1 cellular context compared by ENCODE assay signal in the genomic region with DNA sequence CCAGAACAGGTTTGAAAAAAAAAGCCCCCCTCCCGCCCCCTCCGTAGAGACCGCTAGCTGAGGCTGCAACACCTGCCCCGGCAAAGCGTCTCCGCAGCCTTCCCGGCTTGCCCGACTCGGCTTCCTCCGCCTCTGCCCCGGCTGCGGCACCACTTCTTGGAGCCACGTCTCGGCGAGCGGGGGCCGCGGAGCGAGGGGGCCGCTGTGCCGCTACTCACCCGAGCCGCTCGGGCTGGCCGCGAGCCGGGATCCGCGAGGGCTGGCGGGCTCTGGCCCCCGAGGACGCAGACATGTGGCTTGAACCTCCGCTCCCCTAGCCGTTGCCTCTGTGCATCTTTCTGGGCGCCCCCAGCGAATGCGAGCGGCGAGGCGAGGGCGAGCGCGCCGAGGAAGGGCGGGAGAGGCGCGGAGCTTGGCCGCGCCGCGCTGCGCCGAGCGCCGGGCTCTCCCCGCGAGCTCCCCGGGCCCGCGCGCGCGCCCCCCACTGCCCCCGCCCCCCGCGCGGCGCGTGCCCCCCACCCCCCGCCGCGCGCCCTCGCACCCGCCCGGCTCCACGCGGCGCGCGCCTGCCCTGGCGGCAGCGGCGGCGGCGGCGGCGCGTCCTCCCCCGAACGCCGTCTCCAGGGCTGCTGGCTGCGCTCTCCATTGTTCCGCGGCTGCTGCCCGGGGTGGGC.
TF ChIP-seq lines count a peak whose summit lies in the region.

No MANE protein-coding gene starts in this region.

TF ChIP-seq in HEK293, 187 proteins besides CTCF, POLR2A, EP300 and RAD21 (continued from another document):
- TF ChIP-seq, protein P1, sequence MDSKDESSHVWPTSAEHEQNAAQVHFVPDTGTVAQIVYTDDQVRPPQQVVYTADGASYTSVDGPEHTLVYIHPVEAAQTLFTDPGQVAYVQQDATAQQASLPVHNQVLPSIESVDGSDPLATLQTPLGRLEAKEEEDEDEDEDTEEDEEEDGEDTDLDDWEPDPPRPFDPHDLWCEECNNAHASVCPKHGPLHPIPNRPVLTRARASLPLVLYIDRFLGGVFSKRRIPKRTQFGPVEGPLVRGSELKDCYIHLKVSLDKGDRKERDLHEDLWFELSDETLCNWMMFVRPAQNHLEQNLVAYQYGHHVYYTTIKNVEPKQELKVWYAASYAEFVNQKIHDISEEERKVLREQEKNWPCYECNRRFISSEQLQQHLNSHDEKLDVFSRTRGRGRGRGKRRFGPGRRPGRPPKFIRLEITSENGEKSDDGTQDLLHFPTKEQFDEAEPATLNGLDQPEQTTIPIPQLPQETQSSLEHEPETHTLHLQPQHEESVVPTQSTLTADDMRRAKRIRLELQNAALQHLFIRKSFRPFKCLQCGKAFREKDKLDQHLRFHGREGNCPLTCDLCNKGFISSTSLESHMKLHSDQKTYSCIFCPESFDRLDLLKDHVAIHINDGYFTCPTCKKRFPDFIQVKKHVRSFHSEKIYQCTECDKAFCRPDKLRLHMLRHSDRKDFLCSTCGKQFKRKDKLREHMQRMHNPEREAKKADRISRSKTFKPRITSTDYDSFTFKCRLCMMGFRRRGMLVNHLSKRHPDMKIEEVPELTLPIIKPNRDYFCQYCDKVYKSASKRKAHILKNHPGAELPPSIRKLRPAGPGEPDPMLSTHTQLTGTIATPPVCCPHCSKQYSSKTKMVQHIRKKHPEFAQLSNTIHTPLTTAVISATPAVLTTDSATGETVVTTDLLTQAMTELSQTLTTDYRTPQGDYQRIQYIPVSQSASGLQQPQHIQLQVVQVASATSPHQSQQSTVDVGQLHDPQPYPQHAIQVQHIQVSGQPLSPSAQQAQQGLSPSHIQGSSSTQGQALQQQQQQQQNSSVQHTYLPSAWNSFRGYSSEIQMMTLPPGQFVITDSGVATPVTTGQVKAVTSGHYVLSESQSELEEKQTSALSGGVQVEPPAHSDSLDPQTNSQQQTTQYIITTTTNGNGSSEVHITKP (tag by site-specific recombination; IDR thresholded peaks at IDR 0.05): peak; percentile 94
- TF ChIP-seq, protein P2, sequence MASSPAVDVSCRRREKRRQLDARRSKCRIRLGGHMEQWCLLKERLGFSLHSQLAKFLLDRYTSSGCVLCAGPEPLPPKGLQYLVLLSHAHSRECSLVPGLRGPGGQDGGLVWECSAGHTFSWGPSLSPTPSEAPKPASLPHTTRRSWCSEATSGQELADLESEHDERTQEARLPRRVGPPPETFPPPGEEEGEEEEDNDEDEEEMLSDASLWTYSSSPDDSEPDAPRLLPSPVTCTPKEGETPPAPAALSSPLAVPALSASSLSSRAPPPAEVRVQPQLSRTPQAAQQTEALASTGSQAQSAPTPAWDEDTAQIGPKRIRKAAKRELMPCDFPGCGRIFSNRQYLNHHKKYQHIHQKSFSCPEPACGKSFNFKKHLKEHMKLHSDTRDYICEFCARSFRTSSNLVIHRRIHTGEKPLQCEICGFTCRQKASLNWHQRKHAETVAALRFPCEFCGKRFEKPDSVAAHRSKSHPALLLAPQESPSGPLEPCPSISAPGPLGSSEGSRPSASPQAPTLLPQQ (tag by site-specific recombination; IDR thresholded peaks at IDR 0.05): no peak
- TF ChIP-seq EGR2 (tag by site-specific recombination; IDR thresholded peaks at IDR 0.05; ENCODE audit: low read depth): 0 out of 2 replicates have a peak, but pooled peaks have one; percentile 31
- TF ChIP-seq, protein P3, sequence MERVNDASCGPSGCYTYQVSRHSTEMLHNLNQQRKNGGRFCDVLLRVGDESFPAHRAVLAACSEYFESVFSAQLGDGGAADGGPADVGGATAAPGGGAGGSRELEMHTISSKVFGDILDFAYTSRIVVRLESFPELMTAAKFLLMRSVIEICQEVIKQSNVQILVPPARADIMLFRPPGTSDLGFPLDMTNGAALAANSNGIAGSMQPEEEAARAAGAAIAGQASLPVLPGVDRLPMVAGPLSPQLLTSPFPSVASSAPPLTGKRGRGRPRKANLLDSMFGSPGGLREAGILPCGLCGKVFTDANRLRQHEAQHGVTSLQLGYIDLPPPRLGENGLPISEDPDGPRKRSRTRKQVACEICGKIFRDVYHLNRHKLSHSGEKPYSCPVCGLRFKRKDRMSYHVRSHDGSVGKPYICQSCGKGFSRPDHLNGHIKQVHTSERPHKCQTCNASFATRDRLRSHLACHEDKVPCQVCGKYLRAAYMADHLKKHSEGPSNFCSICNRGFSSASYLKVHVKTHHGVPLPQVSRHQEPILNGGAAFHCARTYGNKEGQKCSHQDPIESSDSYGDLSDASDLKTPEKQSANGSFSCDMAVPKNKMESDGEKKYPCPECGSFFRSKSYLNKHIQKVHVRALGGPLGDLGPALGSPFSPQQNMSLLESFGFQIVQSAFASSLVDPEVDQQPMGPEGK (tag by site-specific recombination; IDR thresholded peaks at IDR 0.05): peak; percentile 59
- TF ChIP-seq ZNF121 (tag by site-specific recombination; IDR thresholded peaks at IDR 0.05): peak; percentile 46; the same call in 1 of the 2 replicates
- no peak for TF ChIP-seq YY1 (tag by site-specific recombination; IDR thresholded peaks at IDR 0.05)
- no peak for TF ChIP-seq ZIC2 (tag by site-specific recombination; IDR thresholded peaks at IDR 0.05)
- TF ChIP-seq, protein P4, sequence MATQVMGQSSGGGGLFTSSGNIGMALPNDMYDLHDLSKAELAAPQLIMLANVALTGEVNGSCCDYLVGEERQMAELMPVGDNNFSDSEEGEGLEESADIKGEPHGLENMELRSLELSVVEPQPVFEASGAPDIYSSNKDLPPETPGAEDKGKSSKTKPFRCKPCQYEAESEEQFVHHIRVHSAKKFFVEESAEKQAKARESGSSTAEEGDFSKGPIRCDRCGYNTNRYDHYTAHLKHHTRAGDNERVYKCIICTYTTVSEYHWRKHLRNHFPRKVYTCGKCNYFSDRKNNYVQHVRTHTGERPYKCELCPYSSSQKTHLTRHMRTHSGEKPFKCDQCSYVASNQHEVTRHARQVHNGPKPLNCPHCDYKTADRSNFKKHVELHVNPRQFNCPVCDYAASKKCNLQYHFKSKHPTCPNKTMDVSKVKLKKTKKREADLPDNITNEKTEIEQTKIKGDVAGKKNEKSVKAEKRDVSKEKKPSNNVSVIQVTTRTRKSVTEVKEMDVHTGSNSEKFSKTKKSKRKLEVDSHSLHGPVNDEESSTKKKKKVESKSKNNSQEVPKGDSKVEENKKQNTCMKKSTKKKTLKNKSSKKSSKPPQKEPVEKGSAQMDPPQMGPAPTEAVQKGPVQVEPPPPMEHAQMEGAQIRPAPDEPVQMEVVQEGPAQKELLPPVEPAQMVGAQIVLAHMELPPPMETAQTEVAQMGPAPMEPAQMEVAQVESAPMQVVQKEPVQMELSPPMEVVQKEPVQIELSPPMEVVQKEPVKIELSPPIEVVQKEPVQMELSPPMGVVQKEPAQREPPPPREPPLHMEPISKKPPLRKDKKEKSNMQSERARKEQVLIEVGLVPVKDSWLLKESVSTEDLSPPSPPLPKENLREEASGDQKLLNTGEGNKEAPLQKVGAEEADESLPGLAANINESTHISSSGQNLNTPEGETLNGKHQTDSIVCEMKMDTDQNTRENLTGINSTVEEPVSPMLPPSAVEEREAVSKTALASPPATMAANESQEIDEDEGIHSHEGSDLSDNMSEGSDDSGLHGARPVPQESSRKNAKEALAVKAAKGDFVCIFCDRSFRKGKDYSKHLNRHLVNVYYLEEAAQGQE (tag by site-specific recombination; IDR thresholded peaks at IDR 0.05): 0 out of 2 replicates have a peak, but pooled peaks have one; percentile 15
- TF ChIP-seq, protein P5, sequence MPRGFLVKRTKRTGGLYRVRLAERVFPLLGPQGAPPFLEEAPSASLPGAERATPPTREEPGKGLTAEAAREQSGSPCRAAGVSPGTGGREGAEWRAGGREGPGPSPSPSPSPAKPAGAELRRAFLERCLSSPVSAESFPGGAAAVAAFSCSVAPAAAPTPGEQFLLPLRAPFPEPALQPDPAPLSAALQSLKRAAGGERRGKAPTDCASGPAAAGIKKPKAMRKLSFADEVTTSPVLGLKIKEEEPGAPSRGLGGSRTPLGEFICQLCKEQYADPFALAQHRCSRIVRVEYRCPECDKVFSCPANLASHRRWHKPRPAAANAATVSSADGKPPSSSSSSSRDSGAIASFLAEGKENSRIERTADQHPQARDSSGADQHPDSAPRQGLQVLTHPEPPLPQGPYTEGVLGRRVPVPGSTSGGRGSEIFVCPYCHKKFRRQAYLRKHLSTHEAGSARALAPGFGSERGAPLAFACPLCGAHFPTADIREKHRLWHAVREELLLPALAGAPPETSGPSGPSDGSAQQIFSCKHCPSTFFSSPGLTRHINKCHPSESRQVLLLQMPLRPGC (tag by site-specific recombination; IDR thresholded peaks at IDR 0.05): no peak
TF ChIP-seq in HEK293: peak in this region for 10.
